Comparison of ENCODE assay signal across 8 cellular contexts in the genomic region with DNA sequence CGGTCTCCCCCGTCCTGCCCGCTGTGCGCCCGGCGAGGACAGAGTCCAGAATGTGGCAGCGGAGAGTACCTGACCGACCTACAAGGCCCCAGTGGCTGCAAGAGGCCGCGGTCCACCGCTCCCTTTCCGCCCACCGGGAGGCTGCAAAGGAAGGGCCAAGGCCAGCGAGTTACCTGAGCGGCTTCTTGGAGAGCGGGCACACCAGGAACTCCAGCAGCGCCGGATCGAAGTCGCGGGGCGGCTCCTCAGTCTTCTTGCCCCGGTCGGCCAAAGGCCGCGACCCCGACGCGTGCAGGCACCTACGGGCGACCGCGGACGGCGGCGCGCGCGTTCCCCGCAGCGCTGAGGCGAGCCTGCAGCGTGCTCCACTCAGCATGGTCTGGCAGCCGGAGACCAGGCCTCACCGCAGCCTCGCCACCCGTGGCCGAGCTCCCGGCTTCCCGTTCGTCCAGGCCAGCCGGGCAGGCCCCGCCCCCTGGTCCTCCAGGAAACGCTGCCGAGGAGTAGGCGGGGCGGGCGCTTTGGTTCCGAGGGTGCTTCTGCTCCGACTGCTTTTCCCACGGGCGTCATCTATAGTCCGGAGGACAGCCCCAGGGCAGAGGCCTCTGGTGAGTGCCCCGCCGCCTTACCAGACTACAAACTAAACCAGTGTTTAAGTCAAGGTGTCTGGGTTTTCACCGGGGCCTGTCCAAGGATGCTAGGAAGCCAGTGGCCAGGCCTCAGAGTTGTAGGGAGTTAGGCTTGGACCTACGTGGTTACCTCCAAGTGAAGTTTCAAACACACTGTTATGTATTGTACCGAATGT. TPM values are rescaled to one million over a fixed set of nuclear protein-coding genes. Genes with fewer than 3 reads are reported as not detected.
DNase-seq lines count a peak whose midpoint lies in the region; ATAC-seq and TF ChIP-seq lines count a peak whose summit lies in the region.

A gene with protein sequence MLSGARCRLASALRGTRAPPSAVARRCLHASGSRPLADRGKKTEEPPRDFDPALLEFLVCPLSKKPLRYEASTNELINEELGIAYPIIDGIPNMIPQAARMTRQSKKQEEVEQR (minus strand): TSS at position 452 of the 805 bp plus-strand sequence. CDS start 76 bp downstream, at position 376.

- H3K9me3 Mint-ChIP-seq in natural killer cell: no peaks in the 10 kb centered on the region

- no peaks in the 10 kb centered on the region for H3K36me3 Mint-ChIP-seq in natural killer cell

- H3K27ac ChIP-seq in RWPE2 (ENCODE audit: poor library complexity, severe bottlenecking): peak within 1 kb of the TSS; percentile 56

- H3K4me1 Mint-ChIP-seq in natural killer cell: peaks cover 26 to 28% of the 10 kb centered on the region in 2 donors

- peak within 1 kb of the TSS; percentile 87 to 90 for H3K27ac Mint-ChIP-seq in natural killer cell

- no peaks in the 10 kb centered on the region for H3K27me3 Mint-ChIP-seq in natural killer cell (ENCODE audit: low read depth in 2 of 2)

- 0 out of 2 replicates have a peak, but pooled peaks have one; percentile 1 for TF ChIP-seq CTCF in LNCaP clone FGC (IDR thresholded peaks at IDR 0.05; ENCODE audit: control insufficient read depth, extremely low read depth, insufficient read depth)
- no peak for TF ChIP-seq CTCF in RWPE2 (IDR thresholded peaks at IDR 0.05; ENCODE audit: poor library complexity, severe bottlenecking)
- TF ChIP-seq CTCF in natural killer cell (IDR thresholded peaks at IDR 0.05): no peak

- H3K4me3 ChIP-seq in LNCaP clone FGC (ENCODE audit: low read depth, low read length): peak within 1 kb of the TSS; percentile 97
- peak within 1 kb of the TSS; percentile 90 for H3K4me3 ChIP-seq in RWPE2 (ENCODE audit: severe bottlenecking)

- no peaks in the 10 kb centered on the region for H3K9me3 ChIP-seq in RWPE2 (ENCODE audit: severe bottlenecking)

- peaks cover 29% of the 10 kb centered on the region for H3K36me3 ChIP-seq in RWPE2 (ENCODE audit: low read depth)

- H3K4me1 ChIP-seq in RWPE2 (ENCODE audit: insufficient read depth, poor library complexity, severe bottlenecking): peaks cover 9% of the 10 kb centered on the region

- intact Hi-C loops in natural killer cell (cut with micrococcal nuclease): no loop called here

- ATAC-seq in RWPE2 (ENCODE audit: low read depth): peak; percentile 91
- ATAC-seq in natural killer cell: peak; percentile 80 to 83 (median 83)

- no peaks in the 10 kb centered on the region for H3K27me3 ChIP-seq in RWPE2 (ENCODE audit: insufficient read depth, poor library complexity, severe bottlenecking)

- DNase-seq in EL (peak; percentile 96), H4 (ENCODE audit: low spot score) (peak; percentile 87), LNCaP clone FGC (ENCODE audit: low read depth) (peak; percentile 82), RWPE2 (ENCODE audit: low spot score) (peak; percentile 94), fibroblast of peridontal ligament (ENCODE audit: extremely low read depth) (peak; percentile 88), natural killer cell (peak; percentile 62)
- peak; percentile 66 for DNase-seq in activated T-helper 9 cell treated with anti-CD3 and anti-CD28 coated beads, Interleukin-2, amount 50 U/mL, for 16 hours (ENCODE audit: low read depth)
- peak; percentile 67 for DNase-seq in stimulated activated naive CD4-positive, alpha-beta T cell treated with Interleukin-2 at 50 U/mL for 16 hours (lab: John Stamatoyannopoulos, UW)

- H3K4me3 Mint-ChIP-seq in natural killer cell: peak within 1 kb of the TSS; percentile 100

RNA-seq across cellular contexts. Expression of the gene that starts here (rescaled TPM):
- total RNA-seq in H4 (2014; rRNA removed; shearing (Covaris generic)): 151 and 168 TPM in 2 replicates
- total RNA-seq in natural killer cell: 10 to 100 TPM; 33.4 to 37.6 (median 35.5) TPM

Comparison
In these comparisons a context has a peak if more than half of its experiments do, and no peak if none do; other contexts are left out.
1. Peak in every context shown above with its lines: DNase-seq, ATAC-seq, H3K4me3 ChIP-seq and H3K27ac ChIP-seq.